In genomic region chr17:58101898-58102297, GRCh38 we compare ENCODE assay signal across 9 cellular contexts. TPM values are rescaled to one million over a fixed set of nuclear protein-coding genes. Genes with fewer than 3 reads are reported as not detected.
"Had no signal": no experiment of that assay in that cellular context is flagged by ENCODE, and none has a peak within 500 bp of the region (broad histone marks: within the 10 kb centered on the region; RNA-seq: fewer than 3 reads in every experiment).

No MANE protein-coding gene starts in this region.

RNA-seq across cellular contexts. Expression of gene OR4D1, which starts 46.3 kb away (rescaled TPM):
- total RNA-seq: LHCN-M2, MCF 10A, NCI-H460, OCI-LY7, PC-9, Right ventricle myocardium inferior, RPMI7951, SJCRH30, SK-MEL-5 had no signal
